In the genomic region with DNA sequence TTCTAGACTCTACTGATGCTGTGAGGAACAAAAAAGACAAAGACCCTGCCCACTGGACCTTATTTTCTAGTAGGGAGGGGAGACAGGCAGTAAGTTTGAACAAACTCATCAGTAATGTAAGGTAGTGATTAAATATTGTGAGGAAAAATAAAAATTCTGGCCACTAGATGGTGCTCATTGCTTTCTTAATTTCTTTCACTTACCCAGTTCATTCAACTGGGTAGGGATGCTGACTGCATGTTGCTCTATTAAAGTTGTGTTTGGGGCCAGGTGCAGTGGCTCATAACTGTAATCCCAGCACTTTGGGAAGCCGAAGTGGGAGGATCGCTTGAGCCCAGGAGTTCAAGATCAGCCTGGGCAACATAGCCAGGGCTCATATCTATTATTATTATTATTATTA, we compare ENCODE assay signal across 8 cellular contexts. TPM values are rescaled to one million over a fixed set of nuclear protein-coding genes. Genes with fewer than 3 reads are reported as not detected.
A peak's percentile ranks its signal among the peaks of the same experiment; 100 is the strongest.
DNase-seq lines count a peak whose midpoint lies in the region; FAIRE-seq and TF ChIP-seq lines count a peak whose summit lies in the region.

No MANE protein-coding gene starts in this region.

- DNase-seq in AG04449 (ENCODE audit: low read depth, low spot score) (no peak), GM12865 (ENCODE audit: low read depth) (peak; percentile 79), HEK293T (ENCODE audit: extremely low spot score) (peak; percentile 51), NAMALWA (ENCODE audit: low spot score) (peak; percentile 88), RWPE1 (ENCODE audit: low spot score) (no peak), myocyte (ENCODE audit: low read depth) (peak; percentile 82)
- DNase-seq in activated CD8-positive, alpha-beta memory T cell treated with anti-CD3 and anti-CD28 coated beads for 24 hours, result no peak

- CTCF ChIA-PET in AG04449 (lab: Yijun Ruan, JAX), result interaction anchor here (0.9 to 6.8 kb wide), 17 partner anchors 15 to 765 kb away, joined by 3 to 75 read pairs (median 7); a partner anchor contains a TSS
- CTCF ChIA-PET in HEK293T (lab: Yijun Ruan, JAX), result interaction anchor here (0.7 kb wide), 1 partner anchor 25 kb away, joined by 4 read pairs; no protein-coding TSS in a partner anchor
- CTCF ChIA-PET in RWPE1 (lab: Yijun Ruan, JAX), result interaction anchor here (0.7 to 0.8 kb wide), 2 partner anchors 170 to 385 kb away, joined by 4 to 5 read pairs; no protein-coding TSS in a partner anchor

- TF ChIP-seq CTCF in AG04449 (IDR thresholded peaks at IDR 0.05; ENCODE audit: insufficient read depth, low read length, missing control alignments) (peak; percentile 12), GM12865 (IDR thresholded peaks at IDR 0.05; ENCODE audit: insufficient read depth, low read depth, low read length, missing control alignments) (peak; percentile 32), RWPE1 (conservative IDR thresholded peaks at IDR 0.05; ENCODE audit: low read depth) (peak; percentile 37)

- H3K4me3 ChIP-seq in AG04449 (ENCODE audit: low read depth, low read length), result no peak overlapping the region
- no peak overlapping the region for H3K4me3 ChIP-seq in GM12865 (ENCODE audit: low read depth, low read length)

- FAIRE-seq in endometrium (lab: Jason Lieb, UNC), result peak; percentile 65

- H3K27ac ChIP-seq in RWPE1, result no peak overlapping the region

- POLR2A ChIA-PET in AG04449 (lab: Yijun Ruan, JAX) (no interaction called here), HEK293T (lab: Yijun Ruan, JAX) (no interaction called here), RWPE1 (lab: Yijun Ruan, JAX; ENCODE audit: low non-redundant PET) (interaction anchor here (0.6 kb wide), 1 partner anchor 500 kb away, joined by 7 read pairs; no protein-coding TSS in a partner anchor)

TF ChIP-seq in HEK293T, 16 proteins besides CTCF, POLR2A, EP300 and RAD21:
- TF ChIP-seq ARNT (IDR thresholded peaks at IDR 0.05), result no peak
- no peak for TF ChIP-seq TARDBP (IDR thresholded peaks at IDR 0.05)
- no peak for TF ChIP-seq FOXM1 (IDR thresholded peaks at IDR 0.05; ENCODE audit: borderline replicate concordance)
- no peak for TF ChIP-seq ELF4 (IDR thresholded peaks at IDR 0.05)
- no peak for TF ChIP-seq BHLHE40 (IDR thresholded peaks at IDR 0.05; ENCODE audit: borderline replicate concordance)
- TF ChIP-seq LEF1 (IDR thresholded peaks at IDR 0.05; ENCODE audit: borderline replicate concordance), result no peak
- TF ChIP-seq ZNF384 (IDR thresholded peaks at IDR 0.05), result no peak
- TF ChIP-seq L3MBTL2 (conservative IDR thresholded peaks at IDR 0.05), result no peak
- no peak for TF ChIP-seq NFRKB (IDR thresholded peaks at IDR 0.05)
- TF ChIP-seq, protein P1, sequence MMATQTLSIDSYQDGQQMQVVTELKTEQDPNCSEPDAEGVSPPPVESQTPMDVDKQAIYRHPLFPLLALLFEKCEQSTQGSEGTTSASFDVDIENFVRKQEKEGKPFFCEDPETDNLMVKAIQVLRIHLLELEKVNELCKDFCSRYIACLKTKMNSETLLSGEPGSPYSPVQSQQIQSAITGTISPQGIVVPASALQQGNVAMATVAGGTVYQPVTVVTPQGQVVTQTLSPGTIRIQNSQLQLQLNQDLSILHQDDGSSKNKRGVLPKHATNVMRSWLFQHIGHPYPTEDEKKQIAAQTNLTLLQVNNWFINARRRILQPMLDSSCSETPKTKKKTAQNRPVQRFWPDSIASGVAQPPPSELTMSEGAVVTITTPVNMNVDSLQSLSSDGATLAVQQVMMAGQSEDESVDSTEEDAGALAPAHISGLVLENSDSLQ (IDR thresholded peaks at IDR 0.05), result no peak
- no peak for TF ChIP-seq SP1 (IDR thresholded peaks at IDR 0.05)
- TF ChIP-seq SUZ12 (IDR thresholded peaks at IDR 0.05), result no peak
- no peak for TF ChIP-seq HDGF (IDR thresholded peaks at IDR 0.05; ENCODE audit: borderline replicate concordance)

RNA-seq across cellular contexts. Expression of a gene that starts 6.3 kb away (rescaled TPM):
- 19.1 and 21.2 TPM in 2 replicates for total RNA-seq in myocyte
- polyA plus RNA-seq in myocyte (2012), result 11.9 TPM

RNA-seq across cellular contexts. Expression of a gene that starts 6.3 kb away (rescaled TPM):
- total RNA-seq in myocyte, result 6.2 and 9.4 TPM in 2 replicates
- polyA plus RNA-seq in myocyte (2012), result 2.1 TPM

RNA-seq across cellular contexts. Expression of a gene that starts 23.9 kb away (rescaled TPM):
- total RNA-seq in myocyte, result 20.5 and 26.9 TPM in 2 replicates
- 20.8 TPM for polyA plus RNA-seq in myocyte (2012)

Comparison
In these comparisons a context has a peak if more than half of its experiments do, and no peak if none do; other contexts are left out.
1. DNase-seq: peak in GM12865 (single experiment), HEK293T (single experiment), NAMALWA (single experiment) and myocyte (single experiment); none in AG04449 (single experiment), RWPE1 (single experiment) and activated CD8-positive, alpha-beta memory T cell treated with anti-CD3 and anti-CD28 coated beads for 24 hours (single experiment).
2. Peak in every context shown above with its lines, with median percentiles within 50 percentile points of each other: CTCF ChIP-seq.